In genomic region chr1:21263052-21263429, GRCh38 we compare ENCODE assay signal across 13 cellular contexts. TPM values are rescaled to one million over a fixed set of nuclear protein-coding genes. Genes with fewer than 3 reads are reported as not detected.
DNase-seq lines count a peak whose midpoint lies in the region; ATAC-seq, FAIRE-seq and TF ChIP-seq lines count a peak whose summit lies in the region.
"Had no signal": no experiment of that assay in that cellular context is flagged by ENCODE, and none has a peak within 500 bp of the region (broad histone marks: within the 10 kb centered on the region; RNA-seq: fewer than 3 reads in every experiment).

No MANE protein-coding gene starts in this region.

- no peak for DNase-seq in heart right ventricle
- no peak for DNase-seq in left ventricle myocardium superior
- no peak for DNase-seq in endodermal cell
- DNase-seq in osteoblast (ENCODE audit: insufficient read length, low spot score, missing footprints) = no peak
- DNase-seq in uterus = no peak
- no peak for DNase-seq in activated effector memory CD4-positive, alpha-beta T cell treated with anti-CD3 and anti-CD28 coated beads, Interleukin-2, amount 50 U/mL, for 16 hours
- no peak for DNase-seq in frontal cortex (ENCODE audit: low spot score in 2 of 2)
- DNase-seq: CD8-positive, alpha-beta memory T cell; NCI-H526 treated with DMSO at 0.1 percent for 48 hours; stimulated activated CD8-positive, alpha-beta memory T cell treated with anti-CD3 and anti-CD28 coated beads, Interleukin-4, amount 100 ng/mL, for 48 hours; T-helper 1 cell had no signal

- H3K9me3 Mint-ChIP-seq in endodermal cell = no peaks in the 10 kb centered on the region
- H3K9me3 Mint-ChIP-seq: CD8-positive, alpha-beta memory T cell had no signal

- H2AFZ ChIP-seq in osteoblast (ENCODE audit: low read length) = peak overlapping the region; percentile 8

- H3K4me3 Mint-ChIP-seq in endodermal cell = no peak overlapping the region
- H3K4me3 Mint-ChIP-seq: CD8-positive, alpha-beta memory T cell had no signal

- H4K20me1 ChIP-seq in osteoblast (ENCODE audit: insufficient read depth, low read length) = no peaks in the 10 kb centered on the region

- no peak for FAIRE-seq in frontal cortex (lab: Jason Lieb, UNC)
- FAIRE-seq: colon had no signal

- peak overlapping the region; percentile 77 for H3K27ac Mint-ChIP-seq in endodermal cell

- H3K36me3 Mint-ChIP-seq in endodermal cell (ENCODE audit: low read depth) = peaks cover 35% of the 10 kb centered on the region

- no peaks in the 10 kb centered on the region for H3K79me2 ChIP-seq in osteoblast (ENCODE audit: insufficient read depth, low read length)

- H3K4me1 ChIP-seq in heart right ventricle (peaks cover 35 to 88% (median 64%) of the 10 kb centered on the region in 9 donors), endodermal cell (ENCODE audit: control insufficient read depth, insufficient read depth, low read length) (peaks cover 7% of the 10 kb centered on the region), osteoblast (ENCODE audit: insufficient read depth, low read length) (peaks cover 22% of the 10 kb centered on the region), uterus (peaks cover 0 to 30% of the 10 kb centered on the region in 2 donors)

- whole genome bisulfite sequencing in heart right ventricle, 2 donors = 65 to 71% methylated on average over 10 of the region's 10 CpGs
- 67 to 83% methylated on average over 5 to 9 of the region's 10 CpGs for WGBS in endodermal cell (ENCODE audit: insufficient coverage in 1 of 2, insufficient read length in 1 of 2), 2 experiments

- ATAC-seq in heart right ventricle = no peak
- ATAC-seq in left ventricle myocardium superior = no peak
- no peak for ATAC-seq in HG03025 (IDR thresholded peaks at IDR 0.05; ENCODE audit: low FRiP score, unreplicated experiment)

- peaks cover 0 to 69% (median 5%) of the 10 kb centered on the region in 9 donors for H3K36me3 ChIP-seq in heart right ventricle
- H3K36me3 ChIP-seq in endodermal cell (ENCODE audit: control insufficient read depth, insufficient read depth, low read length) = peaks cover 5% of the 10 kb centered on the region
- H3K36me3 ChIP-seq in osteoblast (ENCODE audit: insufficient read depth, low read length) = peaks cover 9% of the 10 kb centered on the region
- H3K36me3 ChIP-seq in uterus = no peaks in the 10 kb centered on the region

- no peak overlapping the region for H3K4me2 ChIP-seq in osteoblast (ENCODE audit: insufficient read depth, low read length)

- intact Hi-C loops in heart right ventricle (cut with DNase I) (loop anchor here in 3 of 10 donors (2.0 to 5.0 kb wide), 4 partner anchors 34 to 84 kb away; no protein-coding TSS in a partner anchor), left ventricle myocardium superior (cut with micrococcal nuclease) (no loop called here), uterus (cut with DNase I; ENCODE audit: low total_unique reads) (loop anchor here (5.0 kb wide), 1 partner anchor 79 kb away; no protein-coding TSS in a partner anchor)

- peaks cover 17% of the 10 kb centered on the region for H3K4me1 Mint-ChIP-seq in endodermal cell

- H3K4me3 ChIP-seq in heart right ventricle (no peak overlapping the region), endodermal cell (ENCODE audit: low read length) (no peak overlapping the region), osteoblast (ENCODE audit: insufficient read depth, low read length) (no peak overlapping the region), uterus (no peak overlapping the region)

- H3K27me3 Mint-ChIP-seq in endodermal cell (ENCODE audit: insufficient read depth) = no peaks in the 10 kb centered on the region
- H3K27me3 Mint-ChIP-seq: CD8-positive, alpha-beta memory T cell had no signal

- H3K9ac ChIP-seq in endodermal cell (ENCODE audit: extremely low read depth, low read length, poor library complexity, severe bottlenecking) = no peak overlapping the region

- H3K27me3 ChIP-seq in heart right ventricle = no peaks in the 10 kb centered on the region
- no peaks in the 10 kb centered on the region for H3K27me3 ChIP-seq in endodermal cell (ENCODE audit: control insufficient read depth, insufficient read depth, low read length, poor library complexity, severe bottlenecking)
- no peaks in the 10 kb centered on the region for H3K27me3 ChIP-seq in osteoblast (ENCODE audit: insufficient read depth, low read length)
- H3K27me3 ChIP-seq in uterus = no peaks in the 10 kb centered on the region

- H3K27ac ChIP-seq in heart right ventricle (peak overlapping the region; percentile 92 to 98 (median 96)), endodermal cell (ENCODE audit: low read depth, low read length) (peak overlapping the region; percentile 59), osteoblast (ENCODE audit: low read depth, low read length) (peak overlapping the region; percentile 98), uterus (peak overlapping the region; percentile 84 to 88)

- no peak for TF ChIP-seq POLR2A in uterus (IDR thresholded peaks at IDR 0.05)

- H3K9me3 ChIP-seq in heart right ventricle (no peaks in the 10 kb centered on the region), endodermal cell (ENCODE audit: control insufficient read depth, low read length) (no peaks in the 10 kb centered on the region), osteoblast (ENCODE audit: low read depth, low read length) (no peaks in the 10 kb centered on the region), uterus (no peaks in the 10 kb centered on the region)

- no peak for TF ChIP-seq CTCF in heart right ventricle (IDR thresholded peaks at IDR 0.05)
- TF ChIP-seq CTCF in endodermal cell (conservative IDR thresholded peaks at IDR 0.05) = no peak
- TF ChIP-seq CTCF in osteoblast (IDR thresholded peaks at IDR 0.05; ENCODE audit: extremely low read depth, low read depth, low read length) = no peak
- TF ChIP-seq CTCF in uterus (IDR thresholded peaks at IDR 0.05) = no peak

RNA-seq across cellular contexts. Expression of gene ECE1, which starts 27.2 kb away (rescaled TPM):
- 10 to 100 TPM; 30.6 to 81.8 (median 53.1) TPM for total RNA-seq in heart right ventricle
- 10 to 100 TPM; 41.4 to 44.7 TPM for polyA plus RNA-seq in heart right ventricle
- 43.3 TPM for total RNA-seq in left ventricle myocardium superior
- 10 to 100 TPM; 47.8 to 57.9 TPM for total RNA-seq in endodermal cell
- polyA plus RNA-seq in endodermal cell (2013, experiment 1 of 2) = 38.8 TPM
- 42.8 TPM for polyA plus RNA-seq in endodermal cell (2013, experiment 2 of 2)
- total RNA-seq in osteoblast = 32.6 and 34.8 TPM in 2 replicates
- 100 to 1,000 TPM in 1 of 4 donors, 10 to 100 TPM in 3; 45.6 to 175 (median 59.1) TPM for total RNA-seq in uterus
- 8.2 TPM for total RNA-seq in frontal cortex
